8 cellular contexts compared by ENCODE assay signal in genomic region chr10:63976538-63976937, GRCh38.
A peak's percentile ranks its signal among the peaks of the same experiment; 100 is the strongest.
DNase-seq lines count a peak whose midpoint lies in the region; ATAC-seq and TF ChIP-seq lines count a peak whose summit lies in the region.

No MANE protein-coding gene starts in this region.

- no peaks in the 10 kb centered on the region for H3K27me3 Mint-ChIP-seq in activated naive CD4-positive, alpha-beta T cell treated with anti-CD3 and anti-CD28 coated beads for 36 hours (ENCODE audit: low read depth)
- H3K27me3 Mint-ChIP-seq in activated B cell treated with CpG ODN at 0.5 μM for 24 hours = no peaks in the 10 kb centered on the region

- intact Hi-C loops in activated naive CD4-positive, alpha-beta T cell treated with anti-CD3 and anti-CD28 coated beads for 36 hours (cut with micrococcal nuclease) = loop anchor here (1.0 kb wide), 3 partner anchors 41 to 110 kb away; no protein-coding TSS in a partner anchor
- intact Hi-C loops in activated B cell treated with CpG ODN at 0.5 μM for 24 hours (cut with micrococcal nuclease) = loop anchor here (1.0 to 2.0 kb wide), 4 partner anchors 11 to 110 kb away; no protein-coding TSS in a partner anchor
- intact Hi-C loops in uterus (cut with DNase I; ENCODE audit: low total_unique reads) = no loop called here

- DNase-seq in activated naive CD4-positive, alpha-beta T cell treated with anti-CD3 and anti-CD28 coated beads for 36 hours = peak; percentile 65
- no peak for DNase-seq in activated naive CD4-positive, alpha-beta T cell treated with anti-CD3 and anti-CD28 coated beads, Interleukin-2, amount 50 U/mL, for 16 hours
- DNase-seq in HUDEP-2 (lab: John Stamatoyannopoulos, UW; ENCODE audit: unreplicated experiment in 76 of 76) (peak in 43 of 76 experiments; percentile 0 to 69 (median 17)), activated B cell treated with CpG ODN at 0.5 μM for 24 hours (no peak), germinal center (ENCODE audit: low spot score) (peak; percentile 41), retinal pigment epithelial cell (ENCODE audit: low read depth) (no peak), uterus (no peak)

- TF ChIP-seq POLR2A in uterus (IDR thresholded peaks at IDR 0.05) = no peak

- no peak overlapping the region for H3K27ac ChIP-seq in uterus

- H3K4me1 ChIP-seq in uterus = no peaks in the 10 kb centered on the region

- no peak overlapping the region for H3K4me3 Mint-ChIP-seq in activated naive CD4-positive, alpha-beta T cell treated with anti-CD3 and anti-CD28 coated beads for 36 hours
- H3K4me3 Mint-ChIP-seq in activated B cell treated with CpG ODN at 0.5 μM for 24 hours = no peak overlapping the region

- no peak overlapping the region for H3K27ac Mint-ChIP-seq in activated naive CD4-positive, alpha-beta T cell treated with anti-CD3 and anti-CD28 coated beads for 36 hours
- H3K27ac Mint-ChIP-seq in activated B cell treated with CpG ODN at 0.5 μM for 24 hours = no peak overlapping the region

- H3K36me3 Mint-ChIP-seq in activated naive CD4-positive, alpha-beta T cell treated with anti-CD3 and anti-CD28 coated beads for 36 hours (ENCODE audit: low read depth) = no peaks in the 10 kb centered on the region
- H3K36me3 Mint-ChIP-seq in activated B cell treated with CpG ODN at 0.5 μM for 24 hours (ENCODE audit: low read depth) = no peaks in the 10 kb centered on the region

- no peaks in the 10 kb centered on the region for H3K4me1 Mint-ChIP-seq in activated naive CD4-positive, alpha-beta T cell treated with anti-CD3 and anti-CD28 coated beads for 36 hours (ENCODE audit: low read depth)
- peaks cover 23% of the 10 kb centered on the region for H3K4me1 Mint-ChIP-seq in activated B cell treated with CpG ODN at 0.5 μM for 24 hours

- H3K36me3 ChIP-seq in uterus = no peaks in the 10 kb centered on the region

- peak; percentile 84 for ATAC-seq in GM21737 (IDR thresholded peaks at IDR 0.05; ENCODE audit: unreplicated experiment)
- peak; percentile 76 for ATAC-seq in activated B cell treated with CpG ODN at 0.5 μM for 24 hours (ENCODE audit: low read depth)

- no peak overlapping the region for H3K4me3 ChIP-seq in retinal pigment epithelial cell (ENCODE audit: low read length)
- no peak overlapping the region for H3K4me3 ChIP-seq in uterus

- CTCF ChIA-PET in activated naive CD4-positive, alpha-beta T cell treated with anti-CD3 and anti-CD28 coated beads for 36 hours (lab: Charles Lee) = interaction anchor here (0.7 to 2.9 kb wide), 17 partner anchors 14 to 133 kb away, joined by 3 to 38 read pairs (median 4); no protein-coding TSS in a partner anchor
- CTCF ChIA-PET in activated B cell treated with CpG ODN at 0.5 μM for 24 hours (lab: Charles Lee) = interaction anchor here (1.2 to 1.7 kb wide), 4 partner anchors 10 to 104 kb away, joined by 3 to 8 read pairs (median 5); no protein-coding TSS in a partner anchor

- TF ChIP-seq CTCF in activated B cell treated with CpG ODN at 0.5 μM for 24 hours (IDR thresholded peaks at IDR 0.05) (no peak), retinal pigment epithelial cell (conservative IDR thresholded peaks at IDR 0.05; ENCODE audit: low read depth, low read length) (peak; percentile 81), uterus (IDR thresholded peaks at IDR 0.05) (peak in 1 of 4 experiments; percentile 11)

- H3K9me3 Mint-ChIP-seq in activated naive CD4-positive, alpha-beta T cell treated with anti-CD3 and anti-CD28 coated beads for 36 hours = no peaks in the 10 kb centered on the region
- H3K9me3 Mint-ChIP-seq in activated B cell treated with CpG ODN at 0.5 μM for 24 hours = no peaks in the 10 kb centered on the region

- H3K27me3 ChIP-seq in uterus = no peaks in the 10 kb centered on the region

- H3K9me3 ChIP-seq in uterus = no peaks in the 10 kb centered on the region

- POLR2A ChIA-PET in activated B cell treated with CpG ODN at 0.5 μM for 24 hours (lab: Charles Lee) = no interaction called here

Comparison
In these comparisons a context has a peak if more than half of its experiments do, and no peak if none do; other contexts are left out.
1. DNase-seq: peak in activated naive CD4-positive, alpha-beta T cell treated with anti-CD3 and anti-CD28 coated beads for 36 hours (single experiment), HUDEP-2 (43 of 76) and germinal center (single experiment); none in activated naive CD4-positive, alpha-beta T cell treated with anti-CD3 and anti-CD28 coated beads, Interleukin-2, amount 50 U/mL, for 16 hours (single experiment), activated B cell treated with CpG ODN at 0.5 μM for 24 hours (single experiment), retinal pigment epithelial cell (single experiment) and uterus (0 of 2).